Comparison of ENCODE assay signal across 9 cellular contexts in genomic region chr2:96887419-96888081, GRCh38. TPM values are rescaled to one million over a fixed set of nuclear protein-coding genes. Genes with fewer than 3 reads are reported as not detected.
A peak's percentile ranks its signal among the peaks of the same experiment; 100 is the strongest.
DNase-seq lines count a peak whose midpoint lies in the region; ATAC-seq and TF ChIP-seq lines count a peak whose summit lies in the region.
"Had no signal": no experiment of that assay in that cellular context is flagged by ENCODE, and none has a peak within 500 bp of the region (broad histone marks: within the 10 kb centered on the region; RNA-seq: fewer than 3 reads in every experiment).

No MANE protein-coding gene starts in this region.

- no peak overlapping the region for H2AK5ac ChIP-seq in H9 (ENCODE audit: insufficient read length, low read length)

- H3K79me1 ChIP-seq in H9 (ENCODE audit: insufficient read depth, low read depth, low read length, poor library complexity, severe bottlenecking), result no peaks in the 10 kb centered on the region

- H3K4me1 Mint-ChIP-seq in H9, result peaks cover 43 to 46% of the 10 kb centered on the region in 2 experiments
- H3K4me1 Mint-ChIP-seq in stimulated activated memory B cell treated with anti-CD40 and anti-IgM and Interleukin-4, amounts not matched to agents 10 μg/mL and 1 μg/mL and 100 μg/mL, for 72 hours, result peaks cover 23% of the 10 kb centered on the region

- H4K8ac ChIP-seq in H9 (replicated peaks; ENCODE audit: insufficient read length, low read depth, low read length), result no peak overlapping the region

- H3K4me2 ChIP-seq in H9 (ENCODE audit: insufficient read depth, insufficient read length, low read length), result no peak overlapping the region

- H2BK5ac ChIP-seq in H9 (ENCODE audit: insufficient read length, low read length), result no peak overlapping the region

- no CpG with 5 or more reads among the region's 19 CpGs for WGBS in H9 (ENCODE audit: extremely low coverage, insufficient read length, low lambda C conversion rate)

- H3K14ac ChIP-seq in H9 (ENCODE audit: insufficient read depth, low read length), result no peak overlapping the region; the same call in 1 of the 2 replicates

- H2AFZ ChIP-seq in H9 (ENCODE audit: low read length), result no peak overlapping the region

- DNase-seq in H9, result no peak
- peak; percentile 82 for DNase-seq in cerebellar cortex (ENCODE audit: low spot score)
- peak; percentile 68 for DNase-seq in medulla oblongata (ENCODE audit: extremely low spot score)
- no peak for DNase-seq in 8988T
- DNase-seq: cortex of kidney had no signal

- H4K91ac ChIP-seq in H9 (ENCODE audit: insufficient read length, low read depth, low read length), result no peak overlapping the region

- H2BK120ac ChIP-seq in H9 (ENCODE audit: low read depth, low read length, poor library complexity, severe bottlenecking), result no peak overlapping the region

- no peak for ATAC-seq in stimulated activated memory B cell treated with anti-CD40 and anti-IgM and Interleukin-4, amounts not matched to agents 10 μg/mL and 1 μg/mL and 100 μg/mL, for 72 hours
- ATAC-seq in HG03442 (IDR thresholded peaks at IDR 0.05; ENCODE audit: unreplicated experiment) (no peak), GM18870 (IDR thresholded peaks at IDR 0.05; ENCODE audit: unreplicated experiment) (no peak), GM21423 (IDR thresholded peaks at IDR 0.05; ENCODE audit: unreplicated experiment) (no peak)

- no peaks in the 10 kb centered on the region for H3K9me3 ChIP-seq in H9 (ENCODE audit: control insufficient read depth, low read depth, low read length)

- H3K27ac ChIP-seq in H9 (ENCODE audit: insufficient read length, low read depth, low read length), result no peak overlapping the region

- no peak for TF ChIP-seq CTCF in H9 (conservative IDR thresholded peaks at IDR 0.05)

- no peaks in the 10 kb centered on the region for H3K79me2 ChIP-seq in H9 (ENCODE audit: insufficient read depth, low read length)

- peak overlapping the region in 2 of 3 experiments; percentile 29 to 70; a peak in 3 of 7 replicates for H3K27ac Mint-ChIP-seq in H9
- peak overlapping the region; percentile 50 for H3K27ac Mint-ChIP-seq in stimulated activated memory B cell treated with anti-CD40 and anti-IgM and Interleukin-4, amounts not matched to agents 10 μg/mL and 1 μg/mL and 100 μg/mL, for 72 hours

- no peak overlapping the region for H3K56ac ChIP-seq in H9 (ENCODE audit: insufficient read length, low read depth, low read length)

- H3K18ac ChIP-seq in H9 (ENCODE audit: insufficient read length, low read depth, low read length), result no peak overlapping the region

- peaks cover 7% of the 10 kb centered on the region; the same call in 1 of the 2 replicates for H3K4me1 ChIP-seq in H9 (ENCODE audit: insufficient read depth, low read length)

- no peak overlapping the region; a peak in 1 of 5 replicates for H3K4me3 Mint-ChIP-seq in H9
- no peak overlapping the region for H3K4me3 Mint-ChIP-seq in stimulated activated memory B cell treated with anti-CD40 and anti-IgM and Interleukin-4, amounts not matched to agents 10 μg/mL and 1 μg/mL and 100 μg/mL, for 72 hours

- no peaks in the 10 kb centered on the region; a peak in 1 of 5 replicates for H3K9me3 Mint-ChIP-seq in H9
- no peaks in the 10 kb centered on the region for H3K9me3 Mint-ChIP-seq in stimulated activated memory B cell treated with anti-CD40 and anti-IgM and Interleukin-4, amounts not matched to agents 10 μg/mL and 1 μg/mL and 100 μg/mL, for 72 hours

- no peak overlapping the region for H3K23ac ChIP-seq in H9 (ENCODE audit: insufficient read length, low read depth, low read length)

- no peak overlapping the region for H3K9ac ChIP-seq in H9 (ENCODE audit: extremely low read depth, insufficient read length, low read length)

- no peak overlapping the region for H2BK20ac ChIP-seq in H9 (ENCODE audit: low read depth, low read length, poor library complexity, severe bottlenecking)

- H4K20me1 ChIP-seq in H9 (ENCODE audit: control insufficient read depth, insufficient read depth, insufficient read length), result no peaks in the 10 kb centered on the region

- H3K36me3 Mint-ChIP-seq in H9 (ENCODE audit: insufficient read depth in 1 of 3, low read depth in 3 of 3), result no peaks in the 10 kb centered on the region
- H3K36me3 Mint-ChIP-seq in stimulated activated memory B cell treated with anti-CD40 and anti-IgM and Interleukin-4, amounts not matched to agents 10 μg/mL and 1 μg/mL and 100 μg/mL, for 72 hours, result no peaks in the 10 kb centered on the region

- H3K27me3 ChIP-seq in H9 (ENCODE audit: insufficient read depth, low read length), result no peaks in the 10 kb centered on the region; the same call in 1 of the 2 replicates

- H2BK15ac ChIP-seq in H9 (ENCODE audit: low read depth, low read length), result no peak overlapping the region

- no peak overlapping the region for H3T11ph ChIP-seq in H9 (ENCODE audit: low read length)

- peaks cover 5% of the 10 kb centered on the region for H3K27me3 Mint-ChIP-seq in H9 (ENCODE audit: low read depth)
- no peaks in the 10 kb centered on the region for H3K27me3 Mint-ChIP-seq in stimulated activated memory B cell treated with anti-CD40 and anti-IgM and Interleukin-4, amounts not matched to agents 10 μg/mL and 1 μg/mL and 100 μg/mL, for 72 hours

- no peak overlapping the region for H3K4ac ChIP-seq in H9 (ENCODE audit: low read depth, low read length)

- no peak overlapping the region for H4K5ac ChIP-seq in H9 (ENCODE audit: insufficient read length, low read depth, low read length)

- H3K23me2 ChIP-seq in H9 (ENCODE audit: insufficient read length, low read depth, low read length, poor library complexity, severe bottlenecking), result no peaks in the 10 kb centered on the region

- H2BK12ac ChIP-seq in H9 (ENCODE audit: insufficient read length, low read depth, low read length), result no peak overlapping the region

RNA-seq across cellular contexts. Expression of gene SEMA4C, which starts 17.7 kb away (rescaled TPM):
- total RNA-seq in H9 (2021), result 81.6 and 87.2 TPM in 2 replicates

RNA-seq across cellular contexts. Expression of gene ANKRD39, which starts 29.7 kb away (rescaled TPM):
- total RNA-seq in H9 (2021), result 13.0 and 13.9 TPM in 2 replicates

RNA-seq across cellular contexts. Expression of gene ANKRD23, which starts 43.7 kb away (rescaled TPM):
- 2.3 and 2.4 TPM in 2 replicates for total RNA-seq in H9 (2021)

Comparison
In these comparisons a context has a peak if more than half of its experiments do, and no peak if none do; other contexts are left out.
1. DNase-seq: peak in cerebellar cortex (single experiment) and medulla oblongata (single experiment); none in H9 (single experiment) and 8988T (single experiment).